In the genomic region with DNA sequence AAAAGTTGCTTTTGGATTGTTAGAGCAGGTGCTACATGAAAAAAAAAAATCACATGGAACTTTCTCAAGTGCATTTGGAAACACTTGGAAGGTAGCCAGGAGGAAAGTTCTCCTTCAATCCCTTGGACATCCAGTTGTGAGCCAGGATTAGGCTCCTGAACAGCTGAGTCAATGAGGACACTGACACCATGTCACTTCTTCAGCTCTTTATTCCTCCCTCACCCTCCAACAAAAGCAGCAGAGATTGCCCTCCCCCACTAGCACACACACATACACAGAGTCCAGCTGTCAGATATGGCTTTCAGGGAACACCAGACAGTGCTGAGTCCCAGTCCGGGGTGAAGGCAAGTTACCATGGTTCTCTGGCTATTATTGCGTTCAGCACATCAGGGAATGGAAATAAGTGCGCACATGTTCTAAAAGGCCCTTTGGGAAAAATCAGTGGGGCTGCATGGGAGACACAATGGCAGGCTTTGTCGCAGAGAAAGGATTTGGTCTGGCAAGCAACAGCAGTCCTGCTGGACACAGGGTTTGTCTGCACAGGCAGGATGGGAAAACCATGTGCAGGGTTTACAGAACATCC, we compare ENCODE assay signal across 12 cellular contexts.
A peak's percentile ranks its signal among the peaks of the same experiment; 100 is the strongest.
DNase-seq lines count a peak whose midpoint lies in the region; ATAC-seq, FAIRE-seq and TF ChIP-seq lines count a peak whose summit lies in the region.
"Had no signal": no experiment of that assay in that cellular context is flagged by ENCODE, and none has a peak within 500 bp of the region (broad histone marks: within the 10 kb centered on the region; RNA-seq: fewer than 3 reads in every experiment).

No MANE protein-coding gene starts in this region.

- CTCF ChIA-PET in MCF 10A (lab: Yijun Ruan, JAX) = interaction anchor here (0.7 to 0.8 kb wide), 4 partner anchors 10 to 1477 kb away, joined by 3 to 4 read pairs (median 4); no protein-coding TSS in a partner anchor
- CTCF ChIA-PET in mammary epithelial cell (lab: Charles Lee; ENCODE audit: low non-redundant PET) = interaction anchor here (0.7 kb wide), 1 partner anchor 87 kb away, joined by 3 read pairs; no protein-coding TSS in a partner anchor

- H3K27me3 ChIP-seq in mammary epithelial cell (ENCODE audit: insufficient read depth, low read length) = no peaks in the 10 kb centered on the region

- ATAC-seq in HG03139 (IDR thresholded peaks at IDR 0.05; ENCODE audit: unreplicated experiment) = no peak
- ATAC-seq: T-cell had no signal

- no peaks in the 10 kb centered on the region for H4K20me1 ChIP-seq in mammary epithelial cell (ENCODE audit: insufficient read depth, low read length)

- 4% methylated on average over 4 of the region's 4 CpGs for WGBS in mammary epithelial cell (ENCODE audit: low coverage, missing lambda C conversion rate)

- TF ChIP-seq CTCF in MCF 10A (IDR thresholded peaks at IDR 0.05; ENCODE audit: unreplicated experiment) (no peak), mammary epithelial cell (conservative IDR thresholded peaks at IDR 0.05 in 1 of 2, IDR thresholded peaks at IDR 0.05 in 1 of 2; ENCODE audit: extremely low read depth in 1 of 2, insufficient read depth in 1 of 2, low read depth in 1 of 2, low read length in 2 of 2) (no peak)

- no peaks in the 10 kb centered on the region for H3K27me3 Mint-ChIP-seq in MCF 10A (ENCODE audit: insufficient read depth, unreplicated experiment)
- H3K27me3 Mint-ChIP-seq: B cell had no signal

- H3K79me2 ChIP-seq in mammary epithelial cell (ENCODE audit: insufficient read depth, low read length) = no peaks in the 10 kb centered on the region

- in situ Hi-C loops in mammary epithelial cell (cut with MboI; ENCODE audit: low sequenced_read_pairs in 2 of 2) = no loop called here

- no peaks in the 10 kb centered on the region for H3K9me3 Mint-ChIP-seq in MCF 10A (ENCODE audit: unreplicated experiment)
- H3K9me3 Mint-ChIP-seq: naive B cell, T-cell had no signal

- no peak overlapping the region for H3K27ac ChIP-seq in mammary epithelial cell (ENCODE audit: insufficient read depth, low read depth, low read length)
- H3K27ac ChIP-seq: thoracic aorta had no signal

- no peak overlapping the region for H3K4me2 ChIP-seq in mammary epithelial cell (ENCODE audit: insufficient read depth, low read depth, low read length)

- H2AFZ ChIP-seq in mammary epithelial cell (ENCODE audit: low read depth, low read length) = no peak overlapping the region

- no peak for FAIRE-seq in urothelium cell line (lab: Jason Lieb, UNC)

- H3K9me3 ChIP-seq in mammary epithelial cell (replicated peaks; ENCODE audit: insufficient read depth, low read length) = no peaks in the 10 kb centered on the region
- H3K9me3 ChIP-seq: thoracic aorta had no signal

- POLR2A ChIA-PET in MCF 10A (lab: Yijun Ruan, JAX) = interaction anchor here (0.6 to 1.1 kb wide), 4 partner anchors 25 to 299 kb away, joined by 3 to 4 read pairs (median 3); no protein-coding TSS in a partner anchor

- H3K4me3 ChIP-seq in mammary epithelial cell (replicated peaks in 1 of 3; ENCODE audit: insufficient read depth in 1 of 3, low read depth in 2 of 3, low read length in 3 of 3) = no peak overlapping the region
- H3K4me3 ChIP-seq: thoracic aorta had no signal

- no peak overlapping the region for H3K4me3 Mint-ChIP-seq in MCF 10A (ENCODE audit: unreplicated experiment)
- H3K4me3 Mint-ChIP-seq: B cell, naive B cell, T-cell had no signal

- peaks cover 4% of the 10 kb centered on the region for H3K4me1 Mint-ChIP-seq in MCF 10A (ENCODE audit: insufficient read depth, unreplicated experiment)
- H3K4me1 Mint-ChIP-seq: T-cell had no signal

- dilution Hi-C loops in mammary epithelial cell (cut with HindIII; ENCODE audit: low sequenced_read_pairs) = no loop called here

- H3K36me3 Mint-ChIP-seq in MCF 10A (ENCODE audit: insufficient read depth, unreplicated experiment) = no peaks in the 10 kb centered on the region
- H3K36me3 Mint-ChIP-seq: naive B cell, T-cell had no signal

- peak; percentile 39 for DNase-seq in MCF 10A (ENCODE audit: unreplicated experiment)
- DNase-seq in mammary epithelial cell = no peak
- peak; percentile 58 for DNase-seq in ecto neural progenitor cell (ENCODE audit: low spot score)
- peak; percentile 82 for DNase-seq in medulla oblongata (ENCODE audit: extremely low spot score)
- no peak for DNase-seq in AG08395 (ENCODE audit: low spot score)
- no peak for DNase-seq in NCI-H187 (lab: John Stamatoyannopoulos, UW)
- DNase-seq in urothelium cell line (ENCODE audit: low spot score) = no peak
- DNase-seq: naive B cell, T-cell had no signal

- BruUV-seq in MCF 10A (replicated peaks; lab: Mats Ljungman, UMichigan) = no TSS peak
- no TSS peak for BruUV-seq in mammary epithelial cell (replicated peaks; lab: Mats Ljungman, UMichigan)

- H3K4me1 ChIP-seq in mammary epithelial cell (ENCODE audit: insufficient read depth, low read length) = peaks cover 6% of the 10 kb centered on the region

- intact Hi-C loops in MCF 10A (cut with micrococcal nuclease) = no loop called here
- intact Hi-C loops in mammary epithelial cell (cut with micrococcal nuclease) = no loop called here

- H3K9ac ChIP-seq in mammary epithelial cell (ENCODE audit: insufficient read depth, low read length) = no peak overlapping the region

- H3K36me3 ChIP-seq in mammary epithelial cell (ENCODE audit: insufficient read depth, low read length) = no peaks in the 10 kb centered on the region
- H3K36me3 ChIP-seq: thoracic aorta had no signal

- no peak overlapping the region for H3K27ac Mint-ChIP-seq in MCF 10A (ENCODE audit: low read depth, unreplicated experiment)
- H3K27ac Mint-ChIP-seq: B cell, naive B cell, T-cell had no signal

Comparison
In these comparisons a context has a peak if more than half of its experiments do, and no peak if none do; other contexts are left out.
1. DNase-seq: peak in MCF 10A (single experiment), ecto neural progenitor cell (single experiment) and medulla oblongata (single experiment); none in mammary epithelial cell (single experiment), AG08395 (single experiment), NCI-H187 (0 of 2) and urothelium cell line (single experiment).